8 cellular contexts compared by ENCODE assay signal in genomic region chr9:4382722-4383317, GRCh38.
DNase-seq lines count a peak whose midpoint lies in the region; ATAC-seq, FAIRE-seq and TF ChIP-seq lines count a peak whose summit lies in the region.

No MANE protein-coding gene starts in this region.

- peak; percentile 53 for ATAC-seq in GM19035 (IDR thresholded peaks at IDR 0.05; ENCODE audit: unreplicated experiment)
- no peak for ATAC-seq in HG03354 (IDR thresholded peaks at IDR 0.05; ENCODE audit: poor library complexity, severe bottlenecking, unreplicated experiment)

- DNase-seq in Caki2 (ENCODE audit: low read depth) (peak; percentile 14), NCI-H1105 (lab: John Stamatoyannopoulos, UW) (peak; percentile 18), medulla oblongata (ENCODE audit: extremely low spot score) (peak; percentile 50), urothelium cell line (ENCODE audit: low spot score) (no peak), MV-4-11 (lab: John Stamatoyannopoulos, UW) (no peak)

- H3K36me3 Mint-ChIP-seq in brain: no peaks in the 10 kb centered on the region

- peaks cover 4% of the 10 kb centered on the region for H3K27me3 Mint-ChIP-seq in brain

- no peaks in the 10 kb centered on the region for H3K4me1 Mint-ChIP-seq in brain

- FAIRE-seq in urothelium cell line (lab: Jason Lieb, UNC): no peak

- H3K4me3 Mint-ChIP-seq in brain: no peak overlapping the region

- H3K27ac Mint-ChIP-seq in brain: peak overlapping the region in 1 of 5 experiments; percentile 10

- peak; percentile 73 to 79 for TF ChIP-seq CTCF in brain (conservative IDR thresholded peaks at IDR 0.05)

- H3K9me3 Mint-ChIP-seq in brain: no peaks in the 10 kb centered on the region

- in situ Hi-C loops in Caki2 (cut with HindIII; ENCODE audit: low pct_unique_long_range_greater_than_20kb, low sequenced_read_pairs): no loop called here

Comparison
In these comparisons a context has a peak if more than half of its experiments do, and no peak if none do; other contexts are left out.
1. DNase-seq: peak in Caki2 (single experiment), NCI-H1105 (single experiment) and medulla oblongata (single experiment); none in urothelium cell line (single experiment) and MV-4-11 (single experiment).